ENCODE assay signal across 14 cellular contexts in genomic region chr4:107279729-107280128, GRCh38.
A peak's percentile ranks its signal among the peaks of the same experiment; 100 is the strongest.
DNase-seq lines count a peak whose midpoint lies in the region; ATAC-seq and TF ChIP-seq lines count a peak whose summit lies in the region.
"Had no signal": no experiment of that assay in that cellular context is flagged by ENCODE, and none has a peak within 500 bp of the region (broad histone marks: within the 10 kb centered on the region; RNA-seq: fewer than 3 reads in every experiment).

No MANE protein-coding gene starts in this region.

- peaks cover 31% of the 10 kb centered on the region for H3K4me1 ChIP-seq in ACC112 (ENCODE audit: control insufficient read depth, insufficient read depth, low read length, unreplicated experiment)

- H3K27ac Mint-ChIP-seq in HFFc6 = peak overlapping the region; percentile 74
- H3K27ac Mint-ChIP-seq: activated T-helper 2 cell treated with anti-CD3 and anti-CD28 coated beads, Interferon-gamma antibody, Interleukin-2, Interleukin-4, amounts not matched to agents 10 μg/mL and 5 μg/mL and 100 μg/mL, durations not matched to agents 14 hours and 24 hours and 36 hours; B cell had no signal

- peak overlapping the region; percentile 49 for H3K4me3 Mint-ChIP-seq in HFFc6
- H3K4me3 Mint-ChIP-seq: B cell had no signal

- H3K4me3 ChIP-seq in ACC112 (ENCODE audit: low read depth, low read length) = peak overlapping the region; percentile 51; the same call in 1 of the 2 replicates
- H3K4me3 ChIP-seq: PC-9 had no signal

- peak overlapping the region; percentile 38 for H2AFZ ChIP-seq in ACC112 (ENCODE audit: low read length, unreplicated experiment)
- H2AFZ ChIP-seq: PC-9 had no signal

- no peaks in the 10 kb centered on the region for H3K9me3 Mint-ChIP-seq in HFFc6
- H3K9me3 Mint-ChIP-seq: activated T-helper 2 cell treated with anti-CD3 and anti-CD28 coated beads, Interferon-gamma antibody, Interleukin-2, Interleukin-4, amounts not matched to agents 10 μg/mL and 5 μg/mL and 100 μg/mL, durations not matched to agents 14 hours and 24 hours and 36 hours had no signal

- H3K79me2 ChIP-seq in ACC112 (ENCODE audit: control insufficient read depth, insufficient read depth, low read length, unreplicated experiment) = no peaks in the 10 kb centered on the region

- H3K36me3 ChIP-seq in ACC112 (ENCODE audit: insufficient read depth, low read length) = no peaks in the 10 kb centered on the region

- H3K27me3 Mint-ChIP-seq in HFFc6 (ENCODE audit: insufficient read depth) = no peaks in the 10 kb centered on the region
- H3K27me3 Mint-ChIP-seq: B cell had no signal

- TF ChIP-seq CTCF in HFFc6 (IDR thresholded peaks at IDR 0.05) = no peak

- H3K27me3 ChIP-seq in ACC112 (ENCODE audit: insufficient read depth, low read length) = no peaks in the 10 kb centered on the region

- peak overlapping the region; percentile 47 for H3K27ac ChIP-seq in ACC112 (ENCODE audit: low read depth, low read length)
- H3K27ac ChIP-seq: PC-9 had no signal

- peaks cover 5% of the 10 kb centered on the region; the same call in 1 of the 2 replicates for H3K36me3 Mint-ChIP-seq in HFFc6 (ENCODE audit: low read depth)

- DNase-seq in HFFc6 (peak; percentile 17), amniotic epithelial cell (ENCODE audit: low read depth) (peak; percentile 57), glomerular endothelial cell (ENCODE audit: extremely low read depth, low read depth, low spot score) (peak; percentile 42), D341Med (ENCODE audit: low spot score) (no peak), iPS-NIHi7 (ENCODE audit: extremely low spot score) (no peak), NCI-H1105 treated with DMSO at 0.1 percent for 48 hours (lab: John Stamatoyannopoulos, UW) (no peak)
- DNase-seq: activated CD4-positive, alpha-beta T cell treated with anti-CD3 and anti-CD28 coated beads, Interleukin-2, amount 50 U/mL, for 48 hours; MV-4-11; posterior cingulate gyrus had no signal

- peaks cover 77% of the 10 kb centered on the region for H3K4me1 Mint-ChIP-seq in HFFc6 (ENCODE audit: low read depth)
- H3K4me1 Mint-ChIP-seq: B cell had no signal

- no peak for ATAC-seq in GM19395 (IDR thresholded peaks at IDR 0.05; ENCODE audit: unreplicated experiment)

Comparison
In these comparisons a context has a peak if more than half of its experiments do, and no peak if none do; other contexts are left out.
1. DNase-seq: peak in HFFc6 (single experiment), amniotic epithelial cell (single experiment) and glomerular endothelial cell (single experiment); none in D341Med (single experiment), iPS-NIHi7 (single experiment) and NCI-H1105 treated with DMSO at 0.1 percent for 48 hours (single experiment).